ENCODE assay signal across 21 cellular contexts in genomic region chr10:130707389-130707979, GRCh38.
DNase-seq lines count a peak whose midpoint lies in the region; TF ChIP-seq lines count a peak whose summit lies in the region.
"Had no signal": no experiment of that assay in that cellular context is flagged by ENCODE, and none has a peak within 500 bp of the region (broad histone marks: within the 10 kb centered on the region; RNA-seq: fewer than 3 reads in every experiment).

No MANE protein-coding gene starts in this region.

- no peak overlapping the region for H3K27ac ChIP-seq in WERI-Rb-1
- no peak overlapping the region for H3K27ac ChIP-seq in neuronal stem cell (replicated peaks; ENCODE audit: low read length)
- H3K27ac ChIP-seq in PC-9: no peak overlapping the region
- H3K27ac ChIP-seq: 22Rv1, C4-2B, HL-60, KMS-11 had no signal

- H3K27me3 ChIP-seq in WERI-Rb-1 (ENCODE audit: insufficient read depth, low read depth, severe bottlenecking) (no peaks in the 10 kb centered on the region), neuronal stem cell (ENCODE audit: control insufficient read depth in 3 of 3, insufficient read depth in 3 of 3, low read depth in 1 of 3, low read length in 3 of 3) (no peaks in the 10 kb centered on the region), PC-9 (ENCODE audit: insufficient read depth, low read depth) (peaks cover 25% of the 10 kb centered on the region)

- H3K9me3 ChIP-seq in WERI-Rb-1 (ENCODE audit: severe bottlenecking) (no peaks in the 10 kb centered on the region), neuronal stem cell (replicated peaks in 1 of 2; ENCODE audit: control insufficient read depth in 2 of 2, insufficient read depth in 1 of 2, low read depth in 1 of 2, low read length in 2 of 2) (no peaks in the 10 kb centered on the region), PC-9 (ENCODE audit: insufficient read depth, low read depth) (no peaks in the 10 kb centered on the region)

- H3K4me1 Mint-ChIP-seq in activated CD4-positive, alpha-beta T cell treated with anti-CD3 and anti-CD28 coated beads, Interleukin-2, amount 10 ng/mL, durations not matched to agents 24 days and 14 days: no peaks in the 10 kb centered on the region

- no peak overlapping the region for H3K27ac Mint-ChIP-seq in activated CD4-positive, alpha-beta T cell treated with anti-CD3 and anti-CD28 coated beads, Interleukin-2, amount 10 ng/mL, durations not matched to agents 24 days and 14 days

- no peaks in the 10 kb centered on the region for H3F3A ChIP-seq in PC-9 (ENCODE audit: insufficient read depth, low read depth)

- H3K4me1 ChIP-seq in neuronal stem cell (ENCODE audit: control insufficient read depth in 2 of 2, insufficient read depth in 1 of 2, low read depth in 1 of 2, low read length in 2 of 2) (no peaks in the 10 kb centered on the region), PC-9 (replicated peaks; ENCODE audit: insufficient read depth) (no peaks in the 10 kb centered on the region)

- no CpG with 5 or more reads among the region's 7 CpGs for WGBS in neuronal stem cell (ENCODE audit: extremely low coverage in 2 of 2, insufficient read length in 2 of 2, insufficient replicate concordance in 1 of 2), 2 donors

- no peak overlapping the region for H3K4ac ChIP-seq in neuronal stem cell (ENCODE audit: low read length)

- no peaks in the 10 kb centered on the region for H3K27me3 Mint-ChIP-seq in activated CD4-positive, alpha-beta T cell treated with anti-CD3 and anti-CD28 coated beads, Interleukin-2, amount 10 ng/mL, durations not matched to agents 24 days and 14 days

- H2BK5ac ChIP-seq in neuronal stem cell (ENCODE audit: low read length): no peak overlapping the region

- no peak overlapping the region for H4K8ac ChIP-seq in neuronal stem cell (ENCODE audit: low read depth, low read length)

- H3K23ac ChIP-seq in neuronal stem cell (ENCODE audit: low read depth, low read length, poor library complexity): no peak overlapping the region

- H3K79me1 ChIP-seq in neuronal stem cell (ENCODE audit: low read depth, low read length): no peaks in the 10 kb centered on the region

- intact Hi-C loops in activated CD4-positive, alpha-beta T cell treated with anti-CD3 and anti-CD28 coated beads, Interleukin-2, amount 10 ng/mL, durations not matched to agents 24 days and 14 days (cut with micrococcal nuclease): no loop called here
- intact Hi-C loops in PC-9 (cut with micrococcal nuclease; ENCODE audit: unreplicated experiment): no loop called here

- H3K18ac ChIP-seq in neuronal stem cell (ENCODE audit: low read length): no peak overlapping the region

- no peak overlapping the region for H3K9ac ChIP-seq in neuronal stem cell (ENCODE audit: low read depth, low read length, poor library complexity)
- H3K9ac ChIP-seq: KMS-11 had no signal

- no TSS peak for BruUV-seq in PC-9 (replicated peaks; lab: Mats Ljungman, UMichigan)

- peak overlapping the region; percentile 61 for H2BK12ac ChIP-seq in neuronal stem cell (ENCODE audit: low read length)

- no peak overlapping the region for H2BK15ac ChIP-seq in neuronal stem cell (ENCODE audit: low read length)

- H3K4me3 ChIP-seq in NB4 (ENCODE audit: low read depth, low read length) (no peak overlapping the region), WERI-Rb-1 (ENCODE audit: low read depth, low read length) (no peak overlapping the region), neuronal stem cell (ENCODE audit: low read length in 2 of 2) (no peak overlapping the region), PC-9 (no peak overlapping the region)

- CTCF ChIA-PET in PC-9 (lab: Charles Lee): no interaction called here

- H3K36me3 Mint-ChIP-seq in activated CD4-positive, alpha-beta T cell treated with anti-CD3 and anti-CD28 coated beads, Interleukin-2, amount 10 ng/mL, durations not matched to agents 24 days and 14 days (ENCODE audit: low read depth): no peaks in the 10 kb centered on the region

- H2BK120ac ChIP-seq in neuronal stem cell (ENCODE audit: low read depth, low read length): no peak overlapping the region

- peak overlapping the region; percentile 39 for H3K14ac ChIP-seq in neuronal stem cell (ENCODE audit: low read length)

- H3K4me2 ChIP-seq in neuronal stem cell (ENCODE audit: insufficient read depth, low read length, poor library complexity, severe bottlenecking) (no peak overlapping the region), PC-9 (no peak overlapping the region)
- H3K4me2 ChIP-seq: KMS-11 had no signal

- POLR2A ChIA-PET in PC-9 (lab: Charles Lee; ENCODE audit: unreplicated experiment): no interaction called here

- no peaks in the 10 kb centered on the region for H3K79me2 ChIP-seq in PC-9 (ENCODE audit: low read depth)

- H2AFZ ChIP-seq in neuronal stem cell (ENCODE audit: low read length) (peak overlapping the region; percentile 35), PC-9 (no peak overlapping the region)

- no peak overlapping the region for H3K4me3 Mint-ChIP-seq in activated CD4-positive, alpha-beta T cell treated with anti-CD3 and anti-CD28 coated beads, Interleukin-2, amount 10 ng/mL, durations not matched to agents 24 days and 14 days

- H2AK5ac ChIP-seq in neuronal stem cell (ENCODE audit: low read depth, low read length): no peak overlapping the region

- H3K36me3 ChIP-seq in WERI-Rb-1 (no peaks in the 10 kb centered on the region), neuronal stem cell (replicated peaks in 1 of 2; ENCODE audit: control insufficient read depth in 2 of 2, insufficient read depth in 2 of 2, low read length in 2 of 2) (no peaks in the 10 kb centered on the region), PC-9 (ENCODE audit: low read depth) (no peaks in the 10 kb centered on the region)

- H4K91ac ChIP-seq in neuronal stem cell (ENCODE audit: low read depth, low read length, poor library complexity): no peak overlapping the region

- DNase-seq in NCI-H82 (lab: John Stamatoyannopoulos, UW) (peak; percentile 18), NCI-H82 treated with DMSO at 0.1 percent for 48 hours (lab: John Stamatoyannopoulos, UW; ENCODE audit: unreplicated experiment) (no peak), NB4 (ENCODE audit: low read depth) (peak; percentile 27), WERI-Rb-1 (no peak), neuronal stem cell (ENCODE audit: low spot score) (no peak), PC-9 (no peak), C1 segment of cervical spinal cord (lab: John Stamatoyannopoulos, UW) (no peak)
- DNase-seq in activated CD4-positive, alpha-beta T cell treated with anti-CD3 and anti-CD28 coated beads, Interleukin-2, amount 10 ng/mL, durations not matched to agents 24 days and 14 days: no peak
- DNase-seq: AML-193, EL, GF-D8, NCI-H1417, NCI-H187 treated with DMSO at 0.1 percent for 48 hours, NCI-H2227 treated with DMSO at 0.1 percent for 48 hours, NCI-H510A treated with DMSO at 0.1 percent for 48 hours, NCI-H774, SIG-M5 had no signal

- no peaks in the 10 kb centered on the region for H3K9me3 Mint-ChIP-seq in activated CD4-positive, alpha-beta T cell treated with anti-CD3 and anti-CD28 coated beads, Interleukin-2, amount 10 ng/mL, durations not matched to agents 24 days and 14 days

- H4K20me1 ChIP-seq in PC-9 (ENCODE audit: insufficient read depth): no peaks in the 10 kb centered on the region

- TF ChIP-seq CTCF in NB4 (IDR thresholded peaks at IDR 0.05; ENCODE audit: low read depth, low read length): peak; percentile 29
- 0 out of 2 replicates have a peak, but pooled peaks have one; percentile 23 for TF ChIP-seq CTCF in WERI-Rb-1 (IDR thresholded peaks at IDR 0.05; ENCODE audit: low read depth, low read length)
- no peak for TF ChIP-seq CTCF in PC-9 (conservative IDR thresholded peaks at IDR 0.05)

- no peak for TF ChIP-seq POLR2A in NB4 (IDR thresholded peaks at IDR 0.05; ENCODE audit: extremely low read depth, insufficient read length)

- H3K9me2 ChIP-seq in PC-9 (ENCODE audit: insufficient read depth): no peaks in the 10 kb centered on the region

Comparison
In these comparisons a context has a peak if more than half of its experiments do, and no peak if none do; other contexts are left out.
1. DNase-seq: peak in NCI-H82 (single experiment) and NB4 (single experiment); none in NCI-H82 treated with DMSO at 0.1 percent for 48 hours (single experiment), WERI-Rb-1 (single experiment), neuronal stem cell (single experiment), activated CD4-positive, alpha-beta T cell treated with anti-CD3 and anti-CD28 coated beads, Interleukin-2, amount 10 ng/mL, durations not matched to agents 24 days and 14 days (single experiment), PC-9 (0 of 2) and C1 segment of cervical spinal cord (0 of 14).